ENCODE assay signal across 23 cellular contexts in genomic region chr5:42676362-42676761, GRCh38.
"Had no signal": no experiment of that assay in that cellular context is flagged by ENCODE, and none has a peak within 500 bp of the region (broad histone marks: within the 10 kb centered on the region; RNA-seq: fewer than 3 reads in every experiment).

No MANE protein-coding gene starts in this region.

- H3K27me3 Mint-ChIP-seq: activated CD8-positive, alpha-beta T cell treated with anti-CD3 and anti-CD28 coated beads for 36 hours; activated naive CD4-positive, alpha-beta T cell treated with anti-CD3 and anti-CD28 coated beads, Interleukin-2, amount 50 U/mL, for 24 hours; activated naive CD8-positive, alpha-beta T cell treated with anti-CD3 and anti-CD28 coated beads, Interleukin-2, amount 50 U/mL, for 24 hours had no signal

- H3K27ac Mint-ChIP-seq: activated CD8-positive, alpha-beta T cell treated with anti-CD3 and anti-CD28 coated beads for 36 hours; activated naive CD4-positive, alpha-beta T cell treated with anti-CD3 and anti-CD28 coated beads, Interleukin-2, amount 50 U/mL, for 24 hours; activated naive CD8-positive, alpha-beta T cell treated with anti-CD3 and anti-CD28 coated beads, Interleukin-2, amount 50 U/mL, for 24 hours; activated T-helper 2 cell treated with anti-CD3 and anti-CD28 coated beads, Interferon-gamma antibody, Interleukin-2, Interleukin-4, amounts not matched to agents 10 μg/mL and 5 μg/mL and 100 μg/mL, durations not matched to agents 14 hours and 24 hours and 36 hours; natural killer cell; neural progenitor cell; T-helper 17 cell had no signal

- H3K4me3 Mint-ChIP-seq: activated CD8-positive, alpha-beta T cell treated with anti-CD3 and anti-CD28 coated beads for 36 hours; activated naive CD4-positive, alpha-beta T cell treated with anti-CD3 and anti-CD28 coated beads, Interleukin-2, amount 50 U/mL, for 24 hours; activated naive CD8-positive, alpha-beta T cell treated with anti-CD3 and anti-CD28 coated beads, Interleukin-2, amount 50 U/mL, for 24 hours; activated T-cell treated with anti-CD3 and anti-CD28 coated beads, Interleukin-2, amount 50 U/mL, for 4 hours; natural killer cell; neural progenitor cell; T-helper 17 cell had no signal

- H3K4me3 ChIP-seq: lung, neural progenitor cell, right lobe of liver, transverse colon had no signal

- ATAC-seq: activated CD8-positive, alpha-beta T cell treated with anti-CD3 and anti-CD28 coated beads for 36 hours; activated naive CD8-positive, alpha-beta T cell treated with anti-CD3 and anti-CD28 coated beads, Interleukin-2, amount 50 U/mL, for 24 hours; activated T-cell treated with anti-CD3 and anti-CD28 coated beads, Interleukin-2, amount 50 U/mL, for 4 hours; natural killer cell; right lobe of liver; T-helper 17 cell had no signal

- H3K4me1 ChIP-seq: neural progenitor cell, right lobe of liver, transverse colon had no signal

- H3K36me3 Mint-ChIP-seq: activated naive CD4-positive, alpha-beta T cell treated with anti-CD3 and anti-CD28 coated beads, Interleukin-2, amount 50 U/mL, for 24 hours; natural killer cell; neural progenitor cell had no signal

- H3K27ac ChIP-seq: neural progenitor cell, right lobe of liver, transverse colon had no signal

- H3K4me2 ChIP-seq: neural progenitor cell had no signal

- H3K9ac ChIP-seq: neural progenitor cell had no signal

- DNase-seq: activated CD4-positive, alpha-beta T cell treated with anti-CD3 and anti-CD28 coated beads, Interleukin-2, amount 50 U/mL, for 1 hour; activated CD4-positive, CD25-positive, alpha-beta regulatory T cell treated with anti-CD3 and anti-CD28 coated beads, Interleukin-2, amount 50 U/mL, for 72 hours; activated CD8-positive, alpha-beta T cell treated with anti-CD3 and anti-CD28 coated beads for 36 hours; activated naive CD8-positive, alpha-beta T cell treated with anti-CD3 and anti-CD28 coated beads, Interleukin-2, amount 50 U/mL, for 24 hours; activated T-cell treated with anti-CD3 and anti-CD28 coated beads, Interleukin-2, amount 50 U/mL, for 4 hours; amygdala; central memory CD4-positive, alpha-beta T cell; head of caudate nucleus; hippocampal formation; mesendoderm; natural killer cell; occipital lobe; posterior cingulate gyrus; right lobe of liver; stimulated activated CD4-positive, alpha-beta T cell treated with anti-CD3 and anti-CD28 coated beads, Interleukin-2, amount 100 ng/mL, for 48 hours; stimulated activated naive CD4-positive, alpha-beta T cell treated with Interleukin-2 at 50 U/mL for 16 hours; T-helper 17 cell; T1000; transverse colon had no signal

- H3K9me3 Mint-ChIP-seq: activated CD8-positive, alpha-beta T cell treated with anti-CD3 and anti-CD28 coated beads for 36 hours; activated naive CD4-positive, alpha-beta T cell treated with anti-CD3 and anti-CD28 coated beads, Interleukin-2, amount 50 U/mL, for 24 hours; activated T-helper 2 cell treated with anti-CD3 and anti-CD28 coated beads, Interferon-gamma antibody, Interleukin-2, Interleukin-4, amounts not matched to agents 10 μg/mL and 5 μg/mL and 100 μg/mL, durations not matched to agents 14 hours and 24 hours and 36 hours; natural killer cell had no signal

- H3K36me3 ChIP-seq: neural progenitor cell, right lobe of liver, transverse colon had no signal

- H2AFZ ChIP-seq: neural progenitor cell had no signal

- H3K4me1 Mint-ChIP-seq: activated naive CD4-positive, alpha-beta T cell treated with anti-CD3 and anti-CD28 coated beads, Interleukin-2, amount 50 U/mL, for 24 hours; activated naive CD8-positive, alpha-beta T cell treated with anti-CD3 and anti-CD28 coated beads, Interleukin-2, amount 50 U/mL, for 24 hours; neural progenitor cell had no signal

- H3K9me3 ChIP-seq: right lobe of liver, transverse colon had no signal

- H3K27me3 ChIP-seq: neural progenitor cell, right lobe of liver, transverse colon had no signal
